Comparison of ENCODE assay signal across 8 cellular contexts in the genomic region with DNA sequence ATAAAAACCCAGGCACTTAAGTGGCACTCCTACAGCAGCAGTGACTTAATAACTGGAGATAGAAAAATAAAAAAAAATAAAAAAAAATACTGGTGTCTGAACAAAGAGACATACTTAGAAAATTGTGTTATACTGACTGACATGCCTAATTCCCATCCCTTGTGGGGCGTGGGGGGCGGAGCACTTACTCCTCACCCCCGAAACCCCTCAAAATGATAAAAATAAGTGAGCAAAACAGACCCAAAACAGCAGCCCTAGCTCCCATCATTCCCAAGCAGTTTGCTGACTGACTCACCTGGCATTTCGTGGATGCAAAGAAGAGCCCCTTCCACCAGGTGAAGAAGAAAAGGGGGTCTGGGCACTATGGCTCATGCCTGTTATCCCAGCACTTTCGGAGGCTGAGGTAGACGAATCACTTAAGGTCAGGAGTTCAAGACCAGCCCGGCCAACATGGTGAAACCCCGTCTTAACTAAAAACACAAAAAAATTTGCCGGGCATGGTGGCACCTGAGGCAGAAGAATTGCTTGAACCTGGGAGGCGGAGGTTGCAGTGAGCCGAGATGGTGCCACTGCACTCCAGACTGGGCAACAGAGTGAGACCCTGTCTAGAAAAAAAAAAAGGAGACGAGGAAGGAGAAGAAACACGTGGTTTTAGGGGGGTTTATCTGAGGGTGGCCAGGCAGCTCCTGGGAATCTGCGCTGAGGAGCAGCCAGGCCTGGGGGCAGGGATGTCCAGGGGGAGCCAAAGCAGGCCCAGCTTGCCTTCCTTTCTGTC. TPM values are rescaled to one million over a fixed set of nuclear protein-coding genes. Genes with fewer than 3 reads are reported as not detected.
DNase-seq lines count a peak whose midpoint lies in the region; ATAC-seq and TF ChIP-seq lines count a peak whose summit lies in the region.

No MANE protein-coding gene starts in this region.

- TF ChIP-seq CTCF in CD8-positive, alpha-beta T cell (IDR thresholded peaks at IDR 0.05), result no peak
- TF ChIP-seq CTCF in prostate gland (IDR thresholded peaks at IDR 0.05) (no peak), GM20000 (IDR thresholded peaks at IDR 0.05; ENCODE audit: extremely low read depth, missing control alignments) (no peak), osteocyte (IDR thresholded peaks at IDR 0.05) (no peak)

- H3K4me1 ChIP-seq in CD8-positive, alpha-beta T cell (ENCODE audit: insufficient read depth, low read length), result peaks cover 45% of the 10 kb centered on the region
- peaks cover 6 to 22% of the 10 kb centered on the region in 2 donors for H3K4me1 ChIP-seq in duodenal mucosa (ENCODE audit: control insufficient read depth in 1 of 2, insufficient read depth in 2 of 2, low read length in 2 of 2)
- H3K4me1 ChIP-seq in prostate gland (replicated peaks), result no peaks in the 10 kb centered on the region

- H3K27ac Mint-ChIP-seq in CD8-positive, alpha-beta T cell, result no peak overlapping the region
- H3K27ac Mint-ChIP-seq in osteocyte (ENCODE audit: unreplicated experiment), result no peak overlapping the region

- 92% methylated on average over 14 of the region's 14 CpGs for WGBS in prostate gland

- no peak for TF ChIP-seq POLR2A in prostate gland (IDR thresholded peaks at IDR 0.05)

- no peaks in the 10 kb centered on the region for H3K36me3 ChIP-seq in CD8-positive, alpha-beta T cell (ENCODE audit: insufficient read depth, low read length)
- H3K36me3 ChIP-seq in MG63 (no peaks in the 10 kb centered on the region), duodenal mucosa (ENCODE audit: control insufficient read depth in 1 of 2, insufficient read depth in 2 of 2, low read length in 2 of 2) (no peaks in the 10 kb centered on the region), prostate gland (no peaks in the 10 kb centered on the region)

- no peaks in the 10 kb centered on the region for H3K9me3 ChIP-seq in CD8-positive, alpha-beta T cell (ENCODE audit: low read length)
- H3K9me3 ChIP-seq in MG63 (peaks cover 6% of the 10 kb centered on the region), duodenal mucosa (ENCODE audit: control insufficient read depth in 1 of 2, low read length in 2 of 2) (no peaks in the 10 kb centered on the region), prostate gland (no peaks in the 10 kb centered on the region)

- intact Hi-C loops in CD8-positive, alpha-beta T cell (cut with DNase I, micrococcal nuclease), result no loop called here
- intact Hi-C loops in prostate gland (cut with DNase I), result no loop called here

- POLR2A ChIA-PET in CD8-positive, alpha-beta T cell (lab: Charles Lee), result interaction anchor here (1.0 kb wide), 1 partner anchor 18 kb away, joined by 6 read pairs; no protein-coding TSS in a partner anchor

- no peaks in the 10 kb centered on the region for H3K27me3 ChIP-seq in CD8-positive, alpha-beta T cell (ENCODE audit: insufficient read depth, low read length)
- H3K27me3 ChIP-seq in MG63 (no peaks in the 10 kb centered on the region), duodenal mucosa (ENCODE audit: control insufficient read depth in 1 of 2, insufficient read depth in 2 of 2, low read length in 2 of 2) (peaks cover 0 to 3% of the 10 kb centered on the region in 2 donors), prostate gland (replicated peaks; ENCODE audit: insufficient read depth) (no peaks in the 10 kb centered on the region)

- peaks cover 43% of the 10 kb centered on the region for H3K4me1 Mint-ChIP-seq in CD8-positive, alpha-beta T cell (ENCODE audit: low read depth)
- H3K4me1 Mint-ChIP-seq in osteocyte (ENCODE audit: unreplicated experiment), result peaks cover 15% of the 10 kb centered on the region

- H3K27me3 Mint-ChIP-seq in CD8-positive, alpha-beta T cell (ENCODE audit: low read depth), result peaks cover 3% of the 10 kb centered on the region
- peaks cover 4% of the 10 kb centered on the region for H3K27me3 Mint-ChIP-seq in osteocyte (ENCODE audit: unreplicated experiment)

- peak overlapping the region; percentile 81 for H3K4me3 Mint-ChIP-seq in CD8-positive, alpha-beta T cell
- H3K4me3 Mint-ChIP-seq in osteocyte (ENCODE audit: unreplicated experiment), result no peak overlapping the region

- peak overlapping the region in 1 of 2 donors; percentile 84 for H3K9ac ChIP-seq in duodenal mucosa (ENCODE audit: low read depth in 1 of 2, low read length in 2 of 2)

- peak overlapping the region; percentile 55 for H3K4me3 ChIP-seq in CD8-positive, alpha-beta T cell (ENCODE audit: low read depth, low read length)
- H3K4me3 ChIP-seq in MG63, result peak overlapping the region; percentile 54; the same call in 1 of the 2 replicates
- H3K4me3 ChIP-seq in duodenal mucosa (ENCODE audit: low read depth in 1 of 2, low read length in 2 of 2), result peak overlapping the region; percentile 72 to 79
- peak overlapping the region; percentile 63 to 78 for H3K4me3 ChIP-seq in prostate gland

- no peak for DNase-seq in CD8-positive, alpha-beta T cell
- DNase-seq in MG63 (no peak), prostate gland (ENCODE audit: low spot score) (no peak), GM20000 (ENCODE audit: low spot score) (no peak), osteocyte (ENCODE audit: extremely low spot score, unreplicated experiment) (no peak), mucosa of gallbladder (ENCODE audit: low spot score) (no peak)

- CTCF ChIA-PET in CD8-positive, alpha-beta T cell (lab: Charles Lee), result interaction anchor here (0.9 to 1.5 kb wide), 4 partner anchors 10 to 265 kb away, joined by 3 to 5 read pairs (median 4); no protein-coding TSS in a partner anchor

- H3K36me3 Mint-ChIP-seq in CD8-positive, alpha-beta T cell, result no peaks in the 10 kb centered on the region
- no peaks in the 10 kb centered on the region for H3K36me3 Mint-ChIP-seq in osteocyte (ENCODE audit: unreplicated experiment)

- H3K9me3 Mint-ChIP-seq in CD8-positive, alpha-beta T cell, result no peaks in the 10 kb centered on the region
- H3K9me3 Mint-ChIP-seq in osteocyte (ENCODE audit: unreplicated experiment), result no peaks in the 10 kb centered on the region

- no peak for ATAC-seq in CD8-positive, alpha-beta T cell
- ATAC-seq in HG03378 (IDR thresholded peaks at IDR 0.05; ENCODE audit: unreplicated experiment), result no peak

- peak overlapping the region; percentile 55 for H3K27ac ChIP-seq in CD8-positive, alpha-beta T cell (ENCODE audit: low read depth, low read length)
- H3K27ac ChIP-seq in duodenal mucosa (ENCODE audit: low read depth, low read length), result no peak overlapping the region
- peak overlapping the region; percentile 86 to 89 for H3K27ac ChIP-seq in prostate gland

RNA-seq across cellular contexts. Expression of a gene that starts 50.8 kb away (rescaled TPM):
- 1 to 10 TPM; 2.5 to 2.6 TPM for total RNA-seq in CD8-positive, alpha-beta T cell
- 11.3 and 26.4 TPM in 2 replicates for total RNA-seq in MG63 (2014; rRNA removed; shearing (Covaris generic); ENCODE audit: low replicate concordance)
- 1 to 10 TPM; 1.4 to 4.9 TPM for total RNA-seq in prostate gland
- total RNA-seq in osteocyte, result 2.7 and 5.0 TPM in 2 replicates
- 1.2 TPM for total RNA-seq in mucosa of gallbladder
